In genomic region chr11:80873309-80873999, GRCh38 we compare ENCODE assay signal across 14 cellular contexts.
DNase-seq lines count a peak whose midpoint lies in the region; ATAC-seq and TF ChIP-seq lines count a peak whose summit lies in the region.
"Had no signal": no experiment of that assay in that cellular context is flagged by ENCODE, and none has a peak within 500 bp of the region (broad histone marks: within the 10 kb centered on the region; RNA-seq: fewer than 3 reads in every experiment).

No MANE protein-coding gene starts in this region.

- no TSS peak for BruUV-seq in Calu3 (replicated peaks; lab: Mats Ljungman, UMichigan)

- peak overlapping the region; percentile 32 for H3K4me3 Mint-ChIP-seq in Calu3 (ENCODE audit: low read depth, unreplicated experiment)
- no peak overlapping the region for H3K4me3 Mint-ChIP-seq in stimulated activated memory B cell treated with anti-CD40 and anti-IgM and Interleukin-4, amounts not matched to agents 10 μg/mL and 1 μg/mL and 100 μg/mL, for 72 hours
- H3K4me3 Mint-ChIP-seq: activated naive CD4-positive, alpha-beta T cell treated with anti-CD3 and anti-CD28 coated beads, Interleukin-2, amount 10 ng/mL, durations not matched to agents 7 days and 5 days had no signal

- peak; percentile 85 for ATAC-seq in HG02870 (IDR thresholded peaks at IDR 0.05; ENCODE audit: unreplicated experiment)
- no peak for ATAC-seq in stimulated activated memory B cell treated with anti-CD40 and anti-IgM and Interleukin-4, amounts not matched to agents 10 μg/mL and 1 μg/mL and 100 μg/mL, for 72 hours

- TF ChIP-seq CTCF in Calu3 (IDR thresholded peaks at IDR 0.05; ENCODE audit: unreplicated experiment): no peak

- no peak overlapping the region for H3K27ac ChIP-seq in epithelial cell of prostate
- H3K27ac ChIP-seq: vagina had no signal

- no peaks in the 10 kb centered on the region for H3K4me1 Mint-ChIP-seq in Calu3 (ENCODE audit: low read depth, unreplicated experiment)
- no peaks in the 10 kb centered on the region for H3K4me1 Mint-ChIP-seq in stimulated activated memory B cell treated with anti-CD40 and anti-IgM and Interleukin-4, amounts not matched to agents 10 μg/mL and 1 μg/mL and 100 μg/mL, for 72 hours
- H3K4me1 Mint-ChIP-seq: activated naive CD4-positive, alpha-beta T cell treated with anti-CD3 and anti-CD28 coated beads, Interleukin-2, amount 10 ng/mL, durations not matched to agents 7 days and 5 days had no signal

- H3K27ac Mint-ChIP-seq in Calu3 (ENCODE audit: unreplicated experiment): no peak overlapping the region
- H3K27ac Mint-ChIP-seq in stimulated activated memory B cell treated with anti-CD40 and anti-IgM and Interleukin-4, amounts not matched to agents 10 μg/mL and 1 μg/mL and 100 μg/mL, for 72 hours: no peak overlapping the region
- H3K27ac Mint-ChIP-seq: activated naive CD4-positive, alpha-beta T cell treated with anti-CD3 and anti-CD28 coated beads, Interleukin-2, amount 10 ng/mL, durations not matched to agents 7 days and 5 days had no signal

- intact Hi-C loops in Calu3 (cut with micrococcal nuclease; ENCODE audit: unreplicated experiment): no loop called here

- CTCF ChIA-PET in Calu3 (lab: Charles Lee): no interaction called here

- H3K27me3 Mint-ChIP-seq in Calu3 (ENCODE audit: unreplicated experiment): no peaks in the 10 kb centered on the region
- no peaks in the 10 kb centered on the region for H3K27me3 Mint-ChIP-seq in stimulated activated memory B cell treated with anti-CD40 and anti-IgM and Interleukin-4, amounts not matched to agents 10 μg/mL and 1 μg/mL and 100 μg/mL, for 72 hours
- H3K27me3 Mint-ChIP-seq: activated naive CD4-positive, alpha-beta T cell treated with anti-CD3 and anti-CD28 coated beads, Interleukin-2, amount 10 ng/mL, durations not matched to agents 7 days and 5 days had no signal

- DNase-seq in Calu3 (no peak), OCI-M1 (lab: John Stamatoyannopoulos, UW) (peak; percentile 90), epithelial cell of prostate (ENCODE audit: low read depth, low spot score) (peak; percentile 50), DMS 273 (lab: John Stamatoyannopoulos, UW; ENCODE audit: unreplicated experiment) (no peak), NCI-H2081 treated with DMSO at 0.1 percent for 48 hours (lab: John Stamatoyannopoulos, UW) (no peak)
- DNase-seq in activated CD4-positive, alpha-beta T cell treated with anti-CD3 and anti-CD28 coated beads, Interleukin-2, amount 50 U/mL, for 1 hour: no peak
- DNase-seq: activated CD8-positive, alpha-beta memory T cell treated with anti-CD3 and anti-CD28 coated beads for 24 hours; activated naive CD4-positive, alpha-beta T cell treated with anti-CD3 and anti-CD28 coated beads, Interleukin-2, amount 10 ng/mL, durations not matched to agents 7 days and 5 days; DMS153; Kasumi-1; stimulated activated CD4-positive, alpha-beta T cell treated with anti-CD3 and anti-CD28 coated beads, Interleukin-1b, Interleukin-23, amount 100 ng/mL, for 48 hours had no signal

- H3K36me3 Mint-ChIP-seq in Calu3 (ENCODE audit: insufficient read depth, unreplicated experiment): no peaks in the 10 kb centered on the region
- H3K36me3 Mint-ChIP-seq in stimulated activated memory B cell treated with anti-CD40 and anti-IgM and Interleukin-4, amounts not matched to agents 10 μg/mL and 1 μg/mL and 100 μg/mL, for 72 hours: no peaks in the 10 kb centered on the region
- H3K36me3 Mint-ChIP-seq: activated naive CD4-positive, alpha-beta T cell treated with anti-CD3 and anti-CD28 coated beads, Interleukin-2, amount 10 ng/mL, durations not matched to agents 7 days and 5 days had no signal

- no peaks in the 10 kb centered on the region for H3K9me3 Mint-ChIP-seq in Calu3 (ENCODE audit: low read depth, unreplicated experiment)
- H3K9me3 Mint-ChIP-seq in stimulated activated memory B cell treated with anti-CD40 and anti-IgM and Interleukin-4, amounts not matched to agents 10 μg/mL and 1 μg/mL and 100 μg/mL, for 72 hours: peaks cover 5% of the 10 kb centered on the region

Comparison
In these comparisons a context has a peak if more than half of its experiments do, and no peak if none do; other contexts are left out.
1. DNase-seq: peak in OCI-M1 (single experiment) and epithelial cell of prostate (single experiment); none in Calu3 (single experiment), DMS 273 (single experiment), activated CD4-positive, alpha-beta T cell treated with anti-CD3 and anti-CD28 coated beads, Interleukin-2, amount 50 U/mL, for 1 hour (single experiment) and NCI-H2081 treated with DMSO at 0.1 percent for 48 hours (single experiment).